In genomic region chr14:105063041-105063440, GRCh38 we compare ENCODE assay signal across 12 cellular contexts. TPM values are rescaled to one million over a fixed set of nuclear protein-coding genes. Genes with fewer than 3 reads are reported as not detected.
A peak's percentile ranks its signal among the peaks of the same experiment; 100 is the strongest.
DNase-seq lines count a peak whose midpoint lies in the region; ATAC-seq and FAIRE-seq lines count a peak whose summit lies in the region.
"Had no signal": no experiment of that assay in that cellular context is flagged by ENCODE, and none has a peak within 500 bp of the region (broad histone marks: within the 10 kb centered on the region; RNA-seq: fewer than 3 reads in every experiment).

No MANE protein-coding gene starts in this region.

- intact Hi-C loops in activated naive CD4-positive, alpha-beta T cell treated with anti-CD3 and anti-CD28 coated beads for 36 hours (cut with micrococcal nuclease): loop anchor here (10.0 kb wide), 1 partner anchor 308 kb away; the partner anchor contains the start of gene SIVA1

- peaks cover 13% of the 10 kb centered on the region for H3K36me3 Mint-ChIP-seq in activated naive CD4-positive, alpha-beta T cell treated with anti-CD3 and anti-CD28 coated beads for 36 hours (ENCODE audit: low read depth)
- H3K36me3 Mint-ChIP-seq in activated naive CD4-positive, alpha-beta T cell treated with anti-CD3 and anti-CD28 coated beads, Interleukin-2, amount 50 U/mL, for 72 hours: peaks cover 18 to 29% of the 10 kb centered on the region in 2 donors
- peaks cover 62% of the 10 kb centered on the region for H3K36me3 Mint-ChIP-seq in central memory CD8-positive, alpha-beta T cell (ENCODE audit: insufficient read depth)
- H3K36me3 Mint-ChIP-seq in stimulated activated naive B cell treated with anti-CD40 and anti-IgM and Interleukin-4, amounts not matched to agents 10 μg/mL and 1 μg/mL and 100 μg/mL, for 72 hours: peaks cover 40 to 54% of the 10 kb centered on the region in 2 donors

- CTCF ChIA-PET in activated naive CD4-positive, alpha-beta T cell treated with anti-CD3 and anti-CD28 coated beads for 36 hours (lab: Charles Lee): interaction anchor here (0.6 to 1.7 kb wide), 4 partner anchors 10 to 668 kb away, joined by 3 to 4 read pairs (median 4); no protein-coding TSS in a partner anchor

- H3K9me3 Mint-ChIP-seq in activated naive CD4-positive, alpha-beta T cell treated with anti-CD3 and anti-CD28 coated beads for 36 hours: no peaks in the 10 kb centered on the region
- no peaks in the 10 kb centered on the region for H3K9me3 Mint-ChIP-seq in activated naive CD4-positive, alpha-beta T cell treated with anti-CD3 and anti-CD28 coated beads, Interleukin-2, amount 50 U/mL, for 72 hours
- H3K9me3 Mint-ChIP-seq in central memory CD8-positive, alpha-beta T cell: no peaks in the 10 kb centered on the region
- H3K9me3 Mint-ChIP-seq in stimulated activated naive B cell treated with anti-CD40 and anti-IgM and Interleukin-4, amounts not matched to agents 10 μg/mL and 1 μg/mL and 100 μg/mL, for 72 hours: peaks cover 0 to 2% of the 10 kb centered on the region in 2 donors

- DNase-seq in activated naive CD4-positive, alpha-beta T cell treated with anti-CD3 and anti-CD28 coated beads for 36 hours: no peak
- DNase-seq in activated naive CD4-positive, alpha-beta T cell treated with anti-CD3 and anti-CD28 coated beads, Interleukin-2, amount 50 U/mL, for 72 hours (ENCODE audit: low spot score in 2 of 2): no peak
- DNase-seq in GM19239 (ENCODE audit: insufficient read length, low spot score): no peak
- no peak for DNase-seq in central memory CD8-positive, alpha-beta T cell (ENCODE audit: low spot score in 2 of 2)
- DNase-seq in stimulated activated naive B cell treated with anti-CD40 and anti-IgM and Interleukin-4, amounts not matched to agents 10 μg/mL and 1 μg/mL and 100 μg/mL, for 72 hours: no peak
- DNase-seq in SKM-1 (lab: John Stamatoyannopoulos, UW; ENCODE audit: unreplicated experiment): no peak
- DNase-seq in cortex of kidney (lab: John Stamatoyannopoulos, UW): no peak
- DNase-seq: MM.1S, NCI-H2029 treated with DMSO at 0.1 percent for 48 hours, NCI-H748 treated with DMSO at 0.1 percent for 48 hours, small intestine had no signal

- ATAC-seq in activated naive CD4-positive, alpha-beta T cell treated with anti-CD3 and anti-CD28 coated beads, Interleukin-2, amount 50 U/mL, for 72 hours: no peak
- ATAC-seq in central memory CD8-positive, alpha-beta T cell (replicated peaks; ENCODE audit: extremely low read depth, poor library complexity, severe bottlenecking): no peak
- no peak for ATAC-seq in stimulated activated naive B cell treated with anti-CD40 and anti-IgM and Interleukin-4, amounts not matched to agents 10 μg/mL and 1 μg/mL and 100 μg/mL, for 72 hours (replicated peaks)
- no peak for ATAC-seq in GM18909 (IDR thresholded peaks at IDR 0.05; ENCODE audit: poor library complexity, unreplicated experiment)

- H3K4me1 Mint-ChIP-seq in activated naive CD4-positive, alpha-beta T cell treated with anti-CD3 and anti-CD28 coated beads for 36 hours (ENCODE audit: low read depth): peaks cover 86% of the 10 kb centered on the region
- H3K4me1 Mint-ChIP-seq in central memory CD8-positive, alpha-beta T cell: peaks cover 81% of the 10 kb centered on the region
- peaks cover 56 to 99% of the 10 kb centered on the region in 2 donors for H3K4me1 Mint-ChIP-seq in stimulated activated naive B cell treated with anti-CD40 and anti-IgM and Interleukin-4, amounts not matched to agents 10 μg/mL and 1 μg/mL and 100 μg/mL, for 72 hours

- peak overlapping the region; percentile 67 for H3K4me3 Mint-ChIP-seq in activated naive CD4-positive, alpha-beta T cell treated with anti-CD3 and anti-CD28 coated beads for 36 hours
- H3K4me3 Mint-ChIP-seq in central memory CD8-positive, alpha-beta T cell: peak overlapping the region; percentile 99
- H3K4me3 Mint-ChIP-seq in stimulated activated naive B cell treated with anti-CD40 and anti-IgM and Interleukin-4, amounts not matched to agents 10 μg/mL and 1 μg/mL and 100 μg/mL, for 72 hours: peak overlapping the region; percentile 100

- peak; percentile 14 for FAIRE-seq in GM19239 (lab: Jason Lieb, UNC)
- FAIRE-seq: small intestine had no signal

- peak overlapping the region; percentile 90 for H3K27ac Mint-ChIP-seq in activated naive CD4-positive, alpha-beta T cell treated with anti-CD3 and anti-CD28 coated beads for 36 hours
- peak overlapping the region in 1 of 2 donors; percentile 98 for H3K27ac Mint-ChIP-seq in activated naive CD4-positive, alpha-beta T cell treated with anti-CD3 and anti-CD28 coated beads, Interleukin-2, amount 50 U/mL, for 72 hours
- peak overlapping the region; percentile 100 for H3K27ac Mint-ChIP-seq in central memory CD8-positive, alpha-beta T cell (ENCODE audit: low read depth)
- H3K27ac Mint-ChIP-seq in stimulated activated naive B cell treated with anti-CD40 and anti-IgM and Interleukin-4, amounts not matched to agents 10 μg/mL and 1 μg/mL and 100 μg/mL, for 72 hours: peak overlapping the region; percentile 99

- H3K27me3 Mint-ChIP-seq in activated naive CD4-positive, alpha-beta T cell treated with anti-CD3 and anti-CD28 coated beads for 36 hours (ENCODE audit: low read depth): no peaks in the 10 kb centered on the region
- no peaks in the 10 kb centered on the region for H3K27me3 Mint-ChIP-seq in central memory CD8-positive, alpha-beta T cell
- H3K27me3 Mint-ChIP-seq in stimulated activated naive B cell treated with anti-CD40 and anti-IgM and Interleukin-4, amounts not matched to agents 10 μg/mL and 1 μg/mL and 100 μg/mL, for 72 hours: no peaks in the 10 kb centered on the region

RNA-seq across cellular contexts. Expression of gene GPR132, which starts 2.2 kb away (rescaled TPM):
- total RNA-seq in activated naive CD4-positive, alpha-beta T cell treated with anti-CD3 and anti-CD28 coated beads for 36 hours: 10 to 100 TPM; 11.3 to 15.3 TPM
- 10 to 100 TPM; 24.9 to 32.6 TPM for total RNA-seq in activated naive CD4-positive, alpha-beta T cell treated with anti-CD3 and anti-CD28 coated beads, Interleukin-2, amount 50 U/mL, for 72 hours

RNA-seq across cellular contexts. Expression of gene CDCA4, which starts 42.2 kb away (rescaled TPM):
- 10 to 100 TPM; 59.6 to 60.4 TPM for total RNA-seq in activated naive CD4-positive, alpha-beta T cell treated with anti-CD3 and anti-CD28 coated beads for 36 hours
- total RNA-seq in activated naive CD4-positive, alpha-beta T cell treated with anti-CD3 and anti-CD28 coated beads, Interleukin-2, amount 50 U/mL, for 72 hours: 10 to 100 TPM; 54.2 to 61.1 TPM
